ENCODE assay signal across 8 cellular contexts in genomic region chr1:2133879-2134215, GRCh38.
DNase-seq lines count a peak whose midpoint lies in the region; ATAC-seq, FAIRE-seq and TF ChIP-seq lines count a peak whose summit lies in the region.

No MANE protein-coding gene starts in this region.

- DNase-seq in CD4-positive, CD25-positive, alpha-beta regulatory T cell = no peak
- DNase-seq in RWPE2 (ENCODE audit: low spot score) (peak; percentile 41), Calu3 (no peak), HEK293T (ENCODE audit: extremely low spot score) (no peak), urothelium cell line (ENCODE audit: low spot score) (no peak)
- DNase-seq in activated CD4-positive, alpha-beta T cell treated with anti-CD3 and anti-CD28 coated beads, Interleukin-2, amount 50 U/mL, for 48 hours = no peak

- POLR2A ChIA-PET in HEK293T (lab: Yijun Ruan, JAX) = no interaction called here

- no peak for TF ChIP-seq EP300 in gastroesophageal sphincter (IDR thresholded peaks at IDR 0.05)

- H3K9me3 Mint-ChIP-seq in CD4-positive, CD25-positive, alpha-beta regulatory T cell = no peaks in the 10 kb centered on the region
- H3K9me3 Mint-ChIP-seq in Calu3 (ENCODE audit: low read depth, unreplicated experiment) = no peaks in the 10 kb centered on the region

- H3K79me2 ChIP-seq in parathyroid adenoma = no peaks in the 10 kb centered on the region

- TF ChIP-seq CTCF in RWPE2 (IDR thresholded peaks at IDR 0.05; ENCODE audit: poor library complexity, severe bottlenecking) = no peak
- TF ChIP-seq CTCF in gastroesophageal sphincter (IDR thresholded peaks at IDR 0.05) = no peak
- TF ChIP-seq CTCF in parathyroid adenoma (IDR thresholded peaks at IDR 0.05) = no peak
- no peak for TF ChIP-seq CTCF in Calu3 (IDR thresholded peaks at IDR 0.05; ENCODE audit: unreplicated experiment)

- no peak overlapping the region for H3K4me3 ChIP-seq in CD4-positive, CD25-positive, alpha-beta regulatory T cell (ENCODE audit: low read depth, low read length)
- H3K4me3 ChIP-seq in RWPE2 (ENCODE audit: severe bottlenecking) (peak overlapping the region; percentile 26), gastroesophageal sphincter (peak overlapping the region; percentile 18 to 52), parathyroid adenoma (ENCODE audit: low read depth, low read length) (no peak overlapping the region)

- no peaks in the 10 kb centered on the region for H3K9me3 ChIP-seq in CD4-positive, CD25-positive, alpha-beta regulatory T cell (ENCODE audit: control insufficient read depth in 2 of 2, low read length in 2 of 2)
- H3K9me3 ChIP-seq in RWPE2 (ENCODE audit: severe bottlenecking) (no peaks in the 10 kb centered on the region), gastroesophageal sphincter (no peaks in the 10 kb centered on the region), parathyroid adenoma (ENCODE audit: control insufficient read depth, low read length) (no peaks in the 10 kb centered on the region)

- H3K36me3 Mint-ChIP-seq in CD4-positive, CD25-positive, alpha-beta regulatory T cell = peaks cover 4% of the 10 kb centered on the region
- peaks cover 9% of the 10 kb centered on the region for H3K36me3 Mint-ChIP-seq in Calu3 (ENCODE audit: insufficient read depth, unreplicated experiment)

- peak overlapping the region; percentile 42 for H2AFZ ChIP-seq in parathyroid adenoma

- CTCF ChIA-PET in Calu3 (lab: Charles Lee) = no interaction called here
- CTCF ChIA-PET in HEK293T (lab: Yijun Ruan, JAX) = no interaction called here

- no peak for FAIRE-seq in urothelium cell line (lab: Jason Lieb, UNC)

- no peaks in the 10 kb centered on the region for H3K27me3 ChIP-seq in CD4-positive, CD25-positive, alpha-beta regulatory T cell (ENCODE audit: control insufficient read depth, insufficient read depth, low read length)
- H3K27me3 ChIP-seq in RWPE2 (ENCODE audit: insufficient read depth, poor library complexity, severe bottlenecking) (no peaks in the 10 kb centered on the region), gastroesophageal sphincter (no peaks in the 10 kb centered on the region), parathyroid adenoma (ENCODE audit: control insufficient read depth, insufficient read depth, low read length) (no peaks in the 10 kb centered on the region)

- ATAC-seq in CD4-positive, CD25-positive, alpha-beta regulatory T cell (ENCODE audit: low read depth in 2 of 2) = no peak
- ATAC-seq in RWPE2 (ENCODE audit: low read depth) (no peak), gastroesophageal sphincter (no peak)

- TF ChIP-seq POLR2A in gastroesophageal sphincter (IDR thresholded peaks at IDR 0.05) = no peak

- H3K4me1 ChIP-seq in CD4-positive, CD25-positive, alpha-beta regulatory T cell (ENCODE audit: control insufficient read depth, insufficient read depth, low read length, poor library complexity, severe bottlenecking) = peaks cover 15% of the 10 kb centered on the region
- peaks cover 21% of the 10 kb centered on the region for H3K4me1 ChIP-seq in RWPE2 (ENCODE audit: insufficient read depth, poor library complexity, severe bottlenecking)
- H3K4me1 ChIP-seq in gastroesophageal sphincter = peaks cover 0 to 34% (median 5%) of the 10 kb centered on the region in 3 donors
- H3K4me1 ChIP-seq in parathyroid adenoma = no peaks in the 10 kb centered on the region

- intact Hi-C loops in Calu3 (cut with micrococcal nuclease; ENCODE audit: unreplicated experiment) = no loop called here

- H3K4me1 Mint-ChIP-seq in CD4-positive, CD25-positive, alpha-beta regulatory T cell = peaks cover 0 to 32% (median 12%) of the 10 kb centered on the region in 4 donors
- H3K4me1 Mint-ChIP-seq in Calu3 (ENCODE audit: low read depth, unreplicated experiment) = peaks cover 16% of the 10 kb centered on the region

- peak overlapping the region; percentile 85 for H3K27ac ChIP-seq in CD4-positive, CD25-positive, alpha-beta regulatory T cell (ENCODE audit: insufficient read depth, low read length, poor library complexity, severe bottlenecking)
- peak overlapping the region; percentile 78 for H3K27ac ChIP-seq in RWPE2 (ENCODE audit: poor library complexity, severe bottlenecking)
- peak overlapping the region; percentile 88 to 96 (median 92) for H3K27ac ChIP-seq in gastroesophageal sphincter
- peak overlapping the region; percentile 57 for H3K27ac ChIP-seq in parathyroid adenoma

- no peak overlapping the region for H3K9ac ChIP-seq in parathyroid adenoma

- H3K4me3 Mint-ChIP-seq in CD4-positive, CD25-positive, alpha-beta regulatory T cell = peak overlapping the region in 3 of 4 donors; percentile 50 to 90 (median 89)
- no peak overlapping the region for H3K4me3 Mint-ChIP-seq in Calu3 (ENCODE audit: low read depth, unreplicated experiment)

- peak overlapping the region; percentile 34 for H3K4me2 ChIP-seq in parathyroid adenoma (ENCODE audit: low read length)

- peak overlapping the region in 2 of 3 donors; percentile 94 to 95 for H3K27ac Mint-ChIP-seq in CD4-positive, CD25-positive, alpha-beta regulatory T cell
- H3K27ac Mint-ChIP-seq in Calu3 (ENCODE audit: unreplicated experiment) = no peak overlapping the region

- no peaks in the 10 kb centered on the region for H3K27me3 Mint-ChIP-seq in CD4-positive, CD25-positive, alpha-beta regulatory T cell
- H3K27me3 Mint-ChIP-seq in Calu3 (ENCODE audit: unreplicated experiment) = no peaks in the 10 kb centered on the region

- 80 to 100% methylated on average over 1 of the region's 17 CpGs for WGBS in gastroesophageal sphincter (ENCODE audit: low coverage in 1 of 2), 2 donors

- no TSS peak for BruUV-seq in Calu3 (replicated peaks; lab: Mats Ljungman, UMichigan)

- no peaks in the 10 kb centered on the region for H3K36me3 ChIP-seq in CD4-positive, CD25-positive, alpha-beta regulatory T cell (ENCODE audit: control insufficient read depth, insufficient read depth, low read length)
- H3K36me3 ChIP-seq in RWPE2 (ENCODE audit: low read depth) = no peaks in the 10 kb centered on the region
- H3K36me3 ChIP-seq in gastroesophageal sphincter = no peaks in the 10 kb centered on the region
- H3K36me3 ChIP-seq in parathyroid adenoma (ENCODE audit: control insufficient read depth, insufficient read depth, low read length) = no peaks in the 10 kb centered on the region

TF ChIP-seq in HEK293T, 16 proteins besides CTCF, POLR2A, EP300 and RAD21:
- no peak for TF ChIP-seq SP1 (IDR thresholded peaks at IDR 0.05)
- TF ChIP-seq L3MBTL2 (conservative IDR thresholded peaks at IDR 0.05) = no peak
- TF ChIP-seq FOXA1 (IDR thresholded peaks at IDR 0.05) = no peak
- TF ChIP-seq CTBP1 (IDR thresholded peaks at IDR 0.05; ENCODE audit: borderline replicate concordance) = no peak
- no peak; the same call in 1 of the 2 replicates for TF ChIP-seq HDGF (IDR thresholded peaks at IDR 0.05; ENCODE audit: borderline replicate concordance)
- no peak for TF ChIP-seq ARNT (IDR thresholded peaks at IDR 0.05)
- no peak for TF ChIP-seq BHLHE40 (IDR thresholded peaks at IDR 0.05; ENCODE audit: borderline replicate concordance)
- TF ChIP-seq TARDBP (IDR thresholded peaks at IDR 0.05) = no peak
- no peak for TF ChIP-seq ELF4 (IDR thresholded peaks at IDR 0.05)
- TF ChIP-seq LEF1 (IDR thresholded peaks at IDR 0.05; ENCODE audit: borderline replicate concordance) = no peak
- no peak for TF ChIP-seq FOXK2 (IDR thresholded peaks at IDR 0.05)
- TF ChIP-seq NFRKB (IDR thresholded peaks at IDR 0.05) = no peak

Comparison
In these comparisons a context has a peak if more than half of its experiments do, and no peak if none do; other contexts are left out.
1. H3K4me3 ChIP-seq: peak in RWPE2 (single experiment) and gastroesophageal sphincter (2 of 2); none in CD4-positive, CD25-positive, alpha-beta regulatory T cell (single experiment) and parathyroid adenoma (single experiment).
2. Peak in every context shown above with its lines, with median percentiles within 50 percentile points of each other: H3K27ac ChIP-seq.